9 cellular contexts compared by ENCODE assay signal in genomic region chr1:1917995-1918900, GRCh38. TPM values are rescaled to one million over a fixed set of nuclear protein-coding genes. Genes with fewer than 3 reads are reported as not detected.
DNase-seq lines count a peak whose midpoint lies in the region; ATAC-seq and TF ChIP-seq lines count a peak whose summit lies in the region.
"Had no signal": no experiment of that assay in that cellular context is flagged by ENCODE, and none has a peak within 500 bp of the region (broad histone marks: within the 10 kb centered on the region; RNA-seq: fewer than 3 reads in every experiment).

No MANE protein-coding gene starts in this region.

- H3K27ac Mint-ChIP-seq in CD14-positive monocyte, result no peak overlapping the region

- H3K9me3 ChIP-seq in OCI-LY3 (ENCODE audit: insufficient read depth, low read length), result no peaks in the 10 kb centered on the region
- H3K9me3 ChIP-seq in neutrophil, result no peaks in the 10 kb centered on the region

- H3K27me3 ChIP-seq in OCI-LY3 (ENCODE audit: low read depth, low read length) (no peaks in the 10 kb centered on the region), neutrophil (peaks cover 40% of the 10 kb centered on the region)

- H3K4me3 Mint-ChIP-seq in CD14-positive monocyte, result peak overlapping the region; percentile 34 to 39

- DNase-seq in CD14-positive monocyte (ENCODE audit: low spot score) (peak; percentile 44), epithelial cell of esophagus (ENCODE audit: low read depth) (no peak), head of caudate nucleus (no peak), DMS 273 treated with DMSO at 0.1 percent for 48 hours (lab: John Stamatoyannopoulos, UW) (no peak)
- DNase-seq: NCI-H524 treated with DMSO at 0.1 percent for 48 hours had no signal

- H3K4me1 ChIP-seq in OCI-LY3 (ENCODE audit: low read length), result no peaks in the 10 kb centered on the region; the same call in 1 of the 2 replicates
- H3K4me1 ChIP-seq in neutrophil (ENCODE audit: control insufficient read depth in 1 of 2, insufficient read depth in 1 of 2, low read depth in 1 of 2, low read length in 1 of 2), result peaks cover 9 to 31% of the 10 kb centered on the region in 2 experiments

- H3K27ac ChIP-seq in OCI-LY3 (ENCODE audit: low read length) (no peak overlapping the region), neutrophil (no peak overlapping the region)

- no peaks in the 10 kb centered on the region for H3K36me3 ChIP-seq in OCI-LY3 (replicated peaks; ENCODE audit: low read depth, low read length)
- no peaks in the 10 kb centered on the region for H3K36me3 ChIP-seq in neutrophil

- H3K4me2 ChIP-seq in OCI-LY3 (ENCODE audit: low read length), result peak overlapping the region; percentile 76

- no peaks in the 10 kb centered on the region for H3K36me3 Mint-ChIP-seq in CD14-positive monocyte

- ATAC-seq in HG02884 (IDR thresholded peaks at IDR 0.05; ENCODE audit: unreplicated experiment), result no peak
- no peak for ATAC-seq in GM18511 (IDR thresholded peaks at IDR 0.05; ENCODE audit: unreplicated experiment)

- H3K4me1 Mint-ChIP-seq in CD14-positive monocyte, result peaks cover 7% of the 10 kb centered on the region

- no peaks in the 10 kb centered on the region for H3K79me2 ChIP-seq in OCI-LY3 (ENCODE audit: low read length)

- peaks cover 0 to 7% (median 0%) of the 10 kb centered on the region in 7 donors for H3K9me3 Mint-ChIP-seq in CD14-positive monocyte

- no peak overlapping the region for H3K9ac ChIP-seq in OCI-LY3 (ENCODE audit: low read length)

- no peak overlapping the region for H2AFZ ChIP-seq in OCI-LY3 (ENCODE audit: low read depth, low read length)

- intact Hi-C loops in CD14-positive monocyte (cut with micrococcal nuclease) (loop anchor here (2.0 to 10.0 kb wide), 3 partner anchors 215 to 284 kb away; no protein-coding TSS in a partner anchor), head of caudate nucleus (cut with DNase I) (no loop called here)

- H3K4me3 ChIP-seq in OCI-LY3 (ENCODE audit: low read length) (peak overlapping the region; percentile 76), epithelial cell of esophagus (ENCODE audit: low read length) (peak overlapping the region; percentile 45), neutrophil (ENCODE audit: low read depth in 1 of 2, low read length in 1 of 2) (peak overlapping the region; percentile 71 to 77)

- TF ChIP-seq CTCF in CD14-positive monocyte (IDR thresholded peaks at IDR 0.05) (no peak), OCI-LY3 (IDR thresholded peaks at IDR 0.05; ENCODE audit: low read depth, low read length) (no peak), epithelial cell of esophagus (IDR thresholded peaks at IDR 0.05; ENCODE audit: insufficient read depth, low read depth, low read length, missing control alignments) (no peak), neutrophil (IDR thresholded peaks at IDR 0.05) (no peak)

- no peaks in the 10 kb centered on the region for H4K20me1 ChIP-seq in OCI-LY3 (ENCODE audit: insufficient read depth, low read length)

- peaks cover 2 to 17% (median 12%) of the 10 kb centered on the region in 3 donors for H3K27me3 Mint-ChIP-seq in CD14-positive monocyte (ENCODE audit: low read depth in 3 of 3)

RNA-seq across cellular contexts. Expression of gene TMEM52, which starts 0.8 kb away (rescaled TPM):
- polyA plus RNA-seq in CD14-positive monocyte, result not detected

RNA-seq across cellular contexts. Expression of gene CALML6, which starts 3.2 kb away (rescaled TPM):
- polyA plus RNA-seq in CD14-positive monocyte, result not detected

RNA-seq across cellular contexts. Expression of gene GNB1, which starts 27.4 kb away (rescaled TPM):
- 100 to 1,000 TPM in 1 of 2 donors, 10 to 100 TPM in 1; 41.9 to 111 TPM for polyA plus RNA-seq in CD14-positive monocyte
